ENCODE assay signal across 17 cellular contexts in genomic region chr2:10424916-10425505, GRCh38.
"Had no signal": no experiment of that assay in that cellular context is flagged by ENCODE, and none has a peak within 500 bp of the region (broad histone marks: within the 10 kb centered on the region; RNA-seq: fewer than 3 reads in every experiment).

No MANE protein-coding gene starts in this region.

- H3K4me1 ChIP-seq: gastrocnemius medialis, right atrium auricular region, sigmoid colon had no signal

- H3K9me3 ChIP-seq: esophagus muscularis mucosa, gastrocnemius medialis, neutrophil, ovary, right atrium auricular region, sigmoid colon, stomach, thoracic aorta had no signal

- ATAC-seq: gastrocnemius medialis; naive thymus-derived CD4-positive, alpha-beta T cell had no signal

- H3K27me3 Mint-ChIP-seq: naive thymus-derived CD4-positive, alpha-beta T cell had no signal

- H3K27me3 ChIP-seq: esophagus muscularis mucosa, gastrocnemius medialis, neutrophil, ovary, right atrium auricular region, sigmoid colon, stomach had no signal

- DNase-seq: effector memory CD4-positive, alpha-beta T cell; gastrocnemius medialis; islet precursor cell; naive thymus-derived CD4-positive, alpha-beta T cell; nephron progenitor cell; ovary; sigmoid colon; stimulated activated CD4-positive, alpha-beta T cell treated with anti-CD3 and anti-CD28 coated beads, Interleukin-12 subunit alpha, Interleukin-12 subunit beta, amount 100 ng/mL, for 4 hours; stimulated activated naive CD4-positive, alpha-beta T cell; stomach; substantia nigra; trophoblast cell had no signal

- H3K4me3 Mint-ChIP-seq: naive thymus-derived CD4-positive, alpha-beta T cell; nephron progenitor cell had no signal

- H3K27ac Mint-ChIP-seq: naive thymus-derived CD4-positive, alpha-beta T cell; nephron progenitor cell had no signal

- H3K27ac ChIP-seq: esophagus muscularis mucosa, gastrocnemius medialis, neutrophil, ovary, right atrium auricular region, sigmoid colon, skin epidermis, stomach, thoracic aorta had no signal

- H3K4me3 ChIP-seq: esophagus muscularis mucosa, gastrocnemius medialis, ovary, right atrium auricular region, sigmoid colon, skin epidermis, stomach, thoracic aorta had no signal

- H3K36me3 ChIP-seq: gastrocnemius medialis, ovary, thoracic aorta had no signal

- H3K9me3 Mint-ChIP-seq: naive thymus-derived CD4-positive, alpha-beta T cell; nephron progenitor cell had no signal
